8 cellular contexts compared by ENCODE assay signal in the genomic region with DNA sequence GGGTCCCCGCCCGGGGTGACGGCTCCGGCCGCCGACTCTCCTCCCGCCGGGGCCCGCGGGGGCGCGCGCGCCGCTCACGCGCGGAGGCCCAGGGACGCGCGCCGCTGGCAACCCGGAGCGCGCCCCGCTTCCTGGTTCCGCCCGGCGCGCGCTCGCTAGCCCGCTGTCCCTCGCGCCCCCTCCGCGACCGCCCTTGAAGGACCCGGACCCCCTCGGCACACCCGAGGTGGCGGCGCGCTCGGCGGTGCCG. TPM values are rescaled to one million over a fixed set of nuclear protein-coding genes. Genes with fewer than 3 reads are reported as not detected.
DNase-seq lines count a peak whose midpoint lies in the region; ATAC-seq and TF ChIP-seq lines count a peak whose summit lies in the region.

A gene (minus strand): TSS at position 33 of the 250 bp plus-strand sequence. CDS start 44,264 bp downstream, outside the sequence.

- peaks cover 0 to 4% of the 10 kb centered on the region in 2 donors for H3K4me1 ChIP-seq in aorta (ENCODE audit: control insufficient read depth in 1 of 2, insufficient read depth in 2 of 2, low read length in 2 of 2)

- H3K27me3 Mint-ChIP-seq in osteocyte (ENCODE audit: unreplicated experiment): no peaks in the 10 kb centered on the region

- no peaks in the 10 kb centered on the region for H3K9me3 Mint-ChIP-seq in osteocyte (ENCODE audit: unreplicated experiment)

- H3K4me1 Mint-ChIP-seq in osteocyte (ENCODE audit: unreplicated experiment): peaks cover 45% of the 10 kb centered on the region

- peak within 1 kb of the TSS; percentile 92 for H3K27ac Mint-ChIP-seq in osteocyte (ENCODE audit: unreplicated experiment)

- H3K4me3 ChIP-seq in BJ (ENCODE audit: low read depth, low read length) (peak within 1 kb of the TSS; percentile 85), aorta (ENCODE audit: low read length in 2 of 2) (peak within 1 kb of the TSS; percentile 69 to 95)

- 1% methylated on average over 29 to 47 of the region's 47 CpGs for whole genome bisulfite sequencing in aorta, 2 donors

- DNase-seq in BJ (ENCODE audit: low read depth) (no peak), HT1080 (ENCODE audit: low read depth) (no peak), SKM-1 (lab: John Stamatoyannopoulos, UW; ENCODE audit: unreplicated experiment) (peak; percentile 40), Right ventricle myocardium superior (peak; percentile 85), osteocyte (ENCODE audit: extremely low spot score, unreplicated experiment) (no peak), aorta (peak; percentile 77 to 91)
- peak; percentile 11 for DNase-seq in activated naive CD8-positive, alpha-beta T cell treated with anti-CD3 and anti-CD28 coated beads, Interleukin-2, amount 50 U/mL, for 16 hours (ENCODE audit: low read depth, low spot score)

- intact Hi-C loops in Right ventricle myocardium superior (cut with DNase I): no loop called here
- intact Hi-C loops in aorta (cut with DNase I): no loop called here

- POLR2A ChIA-PET in BJ (lab: Charles Lee): no interaction called here

- H3K36me3 Mint-ChIP-seq in osteocyte (ENCODE audit: unreplicated experiment): no peaks in the 10 kb centered on the region

- H3K36me3 ChIP-seq in BJ (ENCODE audit: control insufficient read depth, insufficient read depth, low read length): no peaks in the 10 kb centered on the region
- no peaks in the 10 kb centered on the region for H3K36me3 ChIP-seq in aorta (ENCODE audit: control insufficient read depth in 1 of 2, insufficient read depth in 2 of 2, low read length in 1 of 2)

- ATAC-seq in GM19035 (IDR thresholded peaks at IDR 0.05; ENCODE audit: unreplicated experiment): peak; percentile 62
- ATAC-seq in Right ventricle myocardium superior (ENCODE audit: poor library complexity): peak; percentile 88
- ATAC-seq in aorta (ENCODE audit: low FRiP score): peak; percentile 88

- H3K27ac ChIP-seq in aorta (ENCODE audit: low read depth in 1 of 2, low read length in 2 of 2): peak within 1 kb of the TSS in 1 of 2 donors; percentile 37

- H3K9me3 ChIP-seq in aorta (ENCODE audit: control insufficient read depth, low read length): no peaks in the 10 kb centered on the region

- H3K27me3 ChIP-seq in BJ (ENCODE audit: control insufficient read depth, insufficient read depth, low read length): no peaks in the 10 kb centered on the region
- no peaks in the 10 kb centered on the region for H3K27me3 ChIP-seq in aorta (ENCODE audit: control insufficient read depth in 1 of 2, insufficient read depth in 2 of 2, low read length in 1 of 2)

- CTCF ChIA-PET in BJ (lab: Yijun Ruan, JAX): interaction anchor here (1.6 kb wide), 1 partner anchor 54 kb away, joined by 10 read pairs; no protein-coding TSS in a partner anchor

- TF ChIP-seq CTCF in BJ (IDR thresholded peaks at IDR 0.05; ENCODE audit: insufficient read depth, low read depth, low read length) (no peak), osteocyte (IDR thresholded peaks at IDR 0.05) (no peak)

- H3K4me3 Mint-ChIP-seq in osteocyte (ENCODE audit: unreplicated experiment): peak within 1 kb of the TSS; percentile 91

RNA-seq across cellular contexts. Expression of the gene that starts here (rescaled TPM):
- polyA plus RNA-seq in BJ (2011; rRNA removed): 29.8 and 37.2 TPM in 2 replicates
- 26.4 and 33.3 TPM in 2 replicates for polyA minus RNA-seq in BJ (2011; rRNA and poly(A)+ RNA removed)
- 18.1 and 21.8 TPM in 2 replicates for total RNA-seq in HT1080 (2014; rRNA removed; shearing (Covaris generic))
- polyA plus RNA-seq in HT1080 (2015; cell fraction: cytosol; rRNA removed): 16.4 and 20.4 TPM in 2 replicates
- 47.0 and 47.7 TPM in 2 replicates for polyA plus RNA-seq in HT1080 (2015; cell fraction: nucleus; rRNA removed)
- 30.0 TPM for total RNA-seq in Right ventricle myocardium superior
- total RNA-seq in osteocyte: 41.3 and 49.7 TPM in 2 replicates
- 100 to 1,000 TPM in 1 of 2 donors, 10 to 100 TPM in 1; 78.0 to 106 TPM for total RNA-seq in aorta
- 10 to 100 TPM; 18.0 to 54.6 TPM for polyA plus RNA-seq in aorta

Comparison
In these comparisons a context has a peak if more than half of its experiments do, and no peak if none do; other contexts are left out.
1. DNase-seq: peak in SKM-1 (single experiment), activated naive CD8-positive, alpha-beta T cell treated with anti-CD3 and anti-CD28 coated beads, Interleukin-2, amount 50 U/mL, for 16 hours (single experiment), Right ventricle myocardium superior (single experiment) and aorta (2 of 2); none in BJ (single experiment), HT1080 (single experiment) and osteocyte (single experiment).
2. Peak in every context shown above with its lines, with median percentiles within 50 percentile points of each other: ATAC-seq.